8 cellular contexts compared by ENCODE assay signal in genomic region chrX:104922206-104922621, GRCh38.
A peak's percentile ranks its signal among the peaks of the same experiment; 100 is the strongest.
DNase-seq lines count a peak whose midpoint lies in the region; ATAC-seq, FAIRE-seq and TF ChIP-seq lines count a peak whose summit lies in the region.

No MANE protein-coding gene starts in this region.

- H3K9ac ChIP-seq in Karpas-422 (ENCODE audit: low read length): no peak overlapping the region

- H3K4me1 Mint-ChIP-seq in activated T-helper 17 cell treated with anti-CD3 and anti-CD28 coated beads, Interleukin-2, amount 50 U/mL, for 72 hours: no peaks in the 10 kb centered on the region

- no peak overlapping the region for H3K27ac Mint-ChIP-seq in activated T-helper 17 cell treated with anti-CD3 and anti-CD28 coated beads, Interleukin-2, amount 50 U/mL, for 72 hours

- H3K9me2 ChIP-seq in Karpas-422 (replicated peaks; ENCODE audit: insufficient read depth, low read length): no peaks in the 10 kb centered on the region

- ATAC-seq in activated T-helper 17 cell treated with anti-CD3 and anti-CD28 coated beads, Interleukin-2, amount 50 U/mL, for 72 hours (replicated peaks): peak; percentile 68

- intact Hi-C loops in posterior vena cava (cut with DNase I): no loop called here

- H3K36me3 ChIP-seq in Karpas-422 (ENCODE audit: insufficient read depth, low read length) (no peaks in the 10 kb centered on the region), Peyer's patch (no peaks in the 10 kb centered on the region)

- no peak overlapping the region for H3K4me3 ChIP-seq in Karpas-422 (ENCODE audit: low read length)
- H3K4me3 ChIP-seq in Peyer's patch: no peak overlapping the region

- H3K4me1 ChIP-seq in Karpas-422 (ENCODE audit: low read length): no peaks in the 10 kb centered on the region
- H3K4me1 ChIP-seq in Peyer's patch: no peaks in the 10 kb centered on the region

- H4K20me1 ChIP-seq in Karpas-422 (ENCODE audit: insufficient read depth, low read depth, low read length): no peaks in the 10 kb centered on the region

- no peak for FAIRE-seq in HTR-8/SVneo (lab: Jason Lieb, UNC)

- no peaks in the 10 kb centered on the region; the same call in 1 of the 2 replicates for H3K27me3 ChIP-seq in Karpas-422 (ENCODE audit: low read length)
- no peaks in the 10 kb centered on the region for H3K27me3 ChIP-seq in Peyer's patch

- no peak overlapping the region for H3K4me3 Mint-ChIP-seq in activated T-helper 17 cell treated with anti-CD3 and anti-CD28 coated beads, Interleukin-2, amount 50 U/mL, for 72 hours

- H2AFZ ChIP-seq in Karpas-422 (ENCODE audit: low read length): no peak overlapping the region

- no peak for TF ChIP-seq POLR2A in Peyer's patch (IDR thresholded peaks at IDR 0.05)

- DNase-seq in GM04504 (ENCODE audit: low read depth) (peak; percentile 32), GOT3 (lab: John Stamatoyannopoulos, UW) (peak; percentile 0), Karpas-422 (peak; percentile 92), Peyer's patch (peak; percentile 25 to 86 (median 57)), glomerular endothelial cell (ENCODE audit: extremely low read depth, low read depth, low spot score) (peak; percentile 47), posterior vena cava (ENCODE audit: low spot score) (peak; percentile 85), HTR-8/SVneo (ENCODE audit: insufficient read length, low spot score) (no peak)

- H3K27me3 Mint-ChIP-seq in activated T-helper 17 cell treated with anti-CD3 and anti-CD28 coated beads, Interleukin-2, amount 50 U/mL, for 72 hours: no peaks in the 10 kb centered on the region

- H3K36me3 Mint-ChIP-seq in activated T-helper 17 cell treated with anti-CD3 and anti-CD28 coated beads, Interleukin-2, amount 50 U/mL, for 72 hours (ENCODE audit: low read depth): no peaks in the 10 kb centered on the region

- H3K9me3 Mint-ChIP-seq in activated T-helper 17 cell treated with anti-CD3 and anti-CD28 coated beads, Interleukin-2, amount 50 U/mL, for 72 hours: no peaks in the 10 kb centered on the region

- H3K79me2 ChIP-seq in Karpas-422 (ENCODE audit: low read length): no peaks in the 10 kb centered on the region

- no peaks in the 10 kb centered on the region for H3K9me3 ChIP-seq in Karpas-422 (ENCODE audit: low read length)
- H3K9me3 ChIP-seq in Peyer's patch: no peaks in the 10 kb centered on the region

- peak; percentile 26 to 97 (median 68) for TF ChIP-seq CTCF in Peyer's patch (IDR thresholded peaks at IDR 0.05)

- H3K27ac ChIP-seq in Karpas-422 (ENCODE audit: low read length) (no peak overlapping the region), Peyer's patch (no peak overlapping the region)

- no peak overlapping the region for H3K4me2 ChIP-seq in Karpas-422 (ENCODE audit: low read depth, low read length, poor library complexity, severe bottlenecking)
